Comparison of ENCODE assay signal across 10 cellular contexts in genomic region chr10:122152544-122152943, GRCh38.
DNase-seq lines count a peak whose midpoint lies in the region; ATAC-seq, FAIRE-seq and TF ChIP-seq lines count a peak whose summit lies in the region.
"Had no signal": no experiment of that assay in that cellular context is flagged by ENCODE, and none has a peak within 500 bp of the region (broad histone marks: within the 10 kb centered on the region; RNA-seq: fewer than 3 reads in every experiment).

No MANE protein-coding gene starts in this region.

- no peak overlapping the region for H3K9ac ChIP-seq in fibroblast of lung (ENCODE audit: insufficient read depth, low read length)

- H3K36me3 ChIP-seq in fibroblast of lung (ENCODE audit: control insufficient read depth, insufficient read depth, low read length): no peaks in the 10 kb centered on the region

- peak; percentile 67 for DNase-seq in AG09309 (ENCODE audit: low read depth)
- peak; percentile 73 for DNase-seq in NCI-H2196 treated with DMSO at 0.1 percent for 48 hours (lab: John Stamatoyannopoulos, UW; ENCODE audit: unreplicated experiment)
- peak; percentile 67 to 90 for DNase-seq in fibroblast of lung (ENCODE audit: low read depth in 2 of 2)
- peak; percentile 16 to 96 (median 84) for DNase-seq in nucleus accumbens (lab: John Stamatoyannopoulos, UW)
- DNase-seq in GM12891 (ENCODE audit: insufficient read length, low spot score): no peak
- DNase-seq in T1000 (lab: John Stamatoyannopoulos, UW): no peak
- DNase-seq: CD4-positive, alpha-beta T cell; NCI-H1048 had no signal

- TF ChIP-seq CTCF in AG09309 (IDR thresholded peaks at IDR 0.05; ENCODE audit: control insufficient read depth, insufficient read depth, low read depth, low read length, missing control alignments) (no peak), fibroblast of lung (conservative IDR thresholded peaks at IDR 0.05 in 1 of 2, IDR thresholded peaks at IDR 0.05 in 1 of 2; ENCODE audit: low read depth in 1 of 2, low read length in 2 of 2) (no peak)

- peaks cover 30% of the 10 kb centered on the region for H3K4me1 ChIP-seq in fibroblast of lung (ENCODE audit: control insufficient read depth, extremely low read depth, insufficient read depth, low read length)

- no peaks in the 10 kb centered on the region for H3K27me3 ChIP-seq in fibroblast of lung (ENCODE audit: control insufficient read depth, insufficient read depth, low read length)

- H3K79me2 ChIP-seq in fibroblast of lung (ENCODE audit: control insufficient read depth, insufficient read depth, low read length): no peaks in the 10 kb centered on the region

- no peak for ATAC-seq in HG02610 (IDR thresholded peaks at IDR 0.05; ENCODE audit: unreplicated experiment)
- ATAC-seq in HG03442 (IDR thresholded peaks at IDR 0.05; ENCODE audit: unreplicated experiment): no peak

- peak overlapping the region; percentile 34 for H3K27ac ChIP-seq in fibroblast of lung (ENCODE audit: insufficient read depth, low read length)

- H3K4me3 ChIP-seq in AG09309 (ENCODE audit: control insufficient read depth, low read depth, low read length): no peak overlapping the region
- no peak overlapping the region for H3K4me3 ChIP-seq in fibroblast of lung (replicated peaks in 1 of 4; ENCODE audit: control extremely low read depth in 1 of 4, insufficient read depth in 1 of 4, low read depth in 3 of 4, low read length in 4 of 4)

- no peaks in the 10 kb centered on the region for H3K9me3 ChIP-seq in fibroblast of lung (ENCODE audit: control insufficient read depth, insufficient read depth, low read depth, low read length)

- no peak for TF ChIP-seq POLR2A in GM12891 (IDR thresholded peaks at IDR 0.05; ENCODE audit: low read depth, low read length)

- H4K20me1 ChIP-seq in fibroblast of lung (ENCODE audit: control insufficient read depth, extremely low read depth, insufficient read depth, low read length): no peaks in the 10 kb centered on the region

- no peak for FAIRE-seq in GM12891 (lab: Jason Lieb, UNC)

- no peak overlapping the region for H3K4me2 ChIP-seq in fibroblast of lung (ENCODE audit: extremely low read depth, insufficient read depth, low read length)

- H2AFZ ChIP-seq in fibroblast of lung (ENCODE audit: low read length): no peak overlapping the region

TF ChIP-seq in GM12891, 5 proteins besides CTCF, POLR2A, EP300 and RAD21:
- TF ChIP-seq PAX5 (IDR thresholded peaks at IDR 0.05; ENCODE audit: insufficient read depth, low read length, severe bottlenecking) (no peak), TAF1 (IDR thresholded peaks at IDR 0.05; ENCODE audit: low read depth, low read length) (no peak), SPI1 (IDR thresholded peaks at IDR 0.05; ENCODE audit: low read depth, low read length) (no peak), POU2F2 (IDR thresholded peaks at IDR 0.05; ENCODE audit: low read depth, low read length) (no peak), POLR2AphosphoS5 (IDR thresholded peaks at IDR 0.05; ENCODE audit: low read depth, low read length) (no peak)

Comparison
In these comparisons a context has a peak if more than half of its experiments do, and no peak if none do; other contexts are left out.
1. DNase-seq: peak in AG09309 (single experiment), NCI-H2196 treated with DMSO at 0.1 percent for 48 hours (single experiment), fibroblast of lung (2 of 2) and nucleus accumbens (56 of 56); none in GM12891 (single experiment) and T1000 (single experiment).